In the genomic region with DNA sequence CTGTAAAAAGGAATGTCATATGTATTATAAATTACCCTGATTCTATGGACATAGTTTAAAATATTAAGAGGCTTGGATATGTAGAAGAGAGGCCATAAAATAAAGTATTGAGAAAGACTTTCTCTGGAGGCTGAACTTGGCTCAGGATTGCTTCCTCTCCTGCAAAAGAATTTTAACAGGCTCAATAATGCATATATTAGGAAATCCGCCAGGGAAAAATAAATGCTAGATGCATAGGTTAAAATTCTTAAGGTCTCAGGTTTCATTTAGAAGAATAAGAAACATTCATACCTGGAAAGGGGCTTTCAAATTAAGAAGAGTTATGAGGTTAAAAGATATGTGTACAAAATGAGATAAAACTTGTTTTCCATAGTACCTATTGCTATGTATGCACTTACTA, we compare ENCODE assay signal across 28 cellular contexts.
"Had no signal": no experiment of that assay in that cellular context is flagged by ENCODE, and none has a peak within 500 bp of the region (broad histone marks: within the 10 kb centered on the region; RNA-seq: fewer than 3 reads in every experiment).

No MANE protein-coding gene starts in this region.

- H3K9me3 Mint-ChIP-seq: stimulated activated effector memory CD8-positive, alpha-beta T cell treated with anti-CD3 and anti-CD28 coated beads, Interleukin-12 subunit alpha, Interleukin-12 subunit beta, amount 100 ng/mL, for 72 hours; stimulated activated memory B cell treated with anti-CD40 and anti-IgM and Interleukin-4, amounts not matched to agents 10 μg/mL and 1 μg/mL and 100 μg/mL, for 72 hours; stimulated activated naive B cell treated with anti-CD40 and anti-IgM and Interleukin-4, amounts not matched to agents 10 μg/mL and 1 μg/mL and 100 μg/mL, for 72 hours; stimulated activated naive CD8-positive, alpha-beta T cell treated with anti-CD3 and anti-CD28 coated beads, Interleukin-15, amount 100 ng/mL, for 72 hours; type B pancreatic cell had no signal

- H3K27me3 ChIP-seq: stomach, suprapubic skin, testis, thyroid gland, tibial artery, tibial nerve, transverse colon, upper lobe of left lung, upper lobe of right lung, uterus, vagina had no signal

- H3K36me3 Mint-ChIP-seq: stimulated activated effector memory CD8-positive, alpha-beta T cell treated with anti-CD3 and anti-CD28 coated beads, Interleukin-12 subunit alpha, Interleukin-12 subunit beta, amount 100 ng/mL, for 72 hours; stimulated activated memory B cell treated with anti-CD40 and anti-IgM and Interleukin-4, amounts not matched to agents 10 μg/mL and 1 μg/mL and 100 μg/mL, for 72 hours; stimulated activated naive B cell treated with anti-CD40 and anti-IgM and Interleukin-4, amounts not matched to agents 10 μg/mL and 1 μg/mL and 100 μg/mL, for 72 hours; type B pancreatic cell had no signal

- H3K27ac ChIP-seq: stomach, suprapubic skin, testis, thoracic aorta, thyroid gland, tibial artery, tibial nerve, transverse colon, upper lobe of left lung, upper lobe of right lung, uterus, vagina had no signal

- H3K9me3 ChIP-seq: stomach, suprapubic skin, testis, thoracic aorta, thyroid gland, tibial artery, tibial nerve, transverse colon, upper lobe of left lung, upper lobe of right lung, uterus, vagina had no signal

- DNase-seq: stimulated activated CD4-positive, alpha-beta T cell treated with anti-CD3 and anti-CD28 coated beads, Interleukin-2, amount 100 ng/mL, for 48 hours; stimulated activated CD4-positive, alpha-beta T cell treated with anti-CD3 and anti-CD28 coated beads, Interleukin-4, amount 100 ng/mL, for 1 hour; stimulated activated CD4-positive, alpha-beta T cell treated with anti-CD3 and anti-CD28 coated beads, Interleukin-4, amount 100 ng/mL, for 24 hours; stimulated activated CD4-positive, alpha-beta T cell treated with anti-CD3 and anti-CD28 coated beads, Interleukin-4, amount 100 ng/mL, for 4 hours; stimulated activated CD8-positive, alpha-beta memory T cell treated with anti-CD3 and anti-CD28 coated beads, Interleukin-4, amount 100 ng/mL, for 48 hours; stimulated activated naive B cell treated with anti-CD40 and anti-IgM and Interleukin-4, amounts not matched to agents 10 μg/mL and 1 μg/mL and 100 μg/mL, for 72 hours; stimulated activated naive CD4-positive, alpha-beta T cell; stimulated activated naive CD4-positive, alpha-beta T cell treated with Interleukin-2 at 50 U/mL for 16 hours; stimulated activated naive CD8-positive, alpha-beta T cell treated with anti-CD3 and anti-CD28 coated beads, Interleukin-15, amount 100 ng/mL, for 72 hours; stimulated activated naive CD8-positive, alpha-beta T cell treated with anti-CD3 and anti-CD28 coated beads, Interleukin-15, Interleukin-2, amounts not matched to agents 100 U/mL and 50 U/mL, for 24 hours; stomach; substantia nigra; testis; thyroid gland; tibial artery; transverse colon; trophoblast cell; upper lobe of left lung; upper lobe of right lung; uterus had no signal

- ATAC-seq: stimulated activated effector memory CD8-positive, alpha-beta T cell treated with anti-CD3 and anti-CD28 coated beads, Interleukin-12 subunit alpha, Interleukin-12 subunit beta, amount 100 ng/mL, for 72 hours; stimulated activated memory B cell treated with anti-CD40 and anti-IgM and Interleukin-4, amounts not matched to agents 10 μg/mL and 1 μg/mL and 100 μg/mL, for 72 hours; stimulated activated naive B cell treated with anti-CD40 and anti-IgM and Interleukin-4, amounts not matched to agents 10 μg/mL and 1 μg/mL and 100 μg/mL, for 72 hours; stimulated activated naive CD8-positive, alpha-beta T cell treated with anti-CD3 and anti-CD28 coated beads, Interleukin-15, amount 100 ng/mL, for 72 hours; stimulated activated naive CD8-positive, alpha-beta T cell treated with anti-CD3 and anti-CD28 coated beads, Interleukin-15, Interleukin-2, amounts not matched to agents 100 U/mL and 50 U/mL, for 24 hours; upper lobe of right lung had no signal

- H3K36me3 ChIP-seq: stomach, suprapubic skin, thoracic aorta, thyroid gland, tibial artery, tibial nerve, transverse colon, upper lobe of left lung, upper lobe of right lung, uterus, vagina had no signal

- H3K4me1 Mint-ChIP-seq: stimulated activated effector memory CD8-positive, alpha-beta T cell treated with anti-CD3 and anti-CD28 coated beads, Interleukin-12 subunit alpha, Interleukin-12 subunit beta, amount 100 ng/mL, for 72 hours; stimulated activated memory B cell treated with anti-CD40 and anti-IgM and Interleukin-4, amounts not matched to agents 10 μg/mL and 1 μg/mL and 100 μg/mL, for 72 hours; stimulated activated naive B cell treated with anti-CD40 and anti-IgM and Interleukin-4, amounts not matched to agents 10 μg/mL and 1 μg/mL and 100 μg/mL, for 72 hours; stimulated activated naive CD8-positive, alpha-beta T cell treated with anti-CD3 and anti-CD28 coated beads, Interleukin-15, amount 100 ng/mL, for 72 hours had no signal

- H3K27me3 Mint-ChIP-seq: stimulated activated memory B cell treated with anti-CD40 and anti-IgM and Interleukin-4, amounts not matched to agents 10 μg/mL and 1 μg/mL and 100 μg/mL, for 72 hours; stimulated activated naive B cell treated with anti-CD40 and anti-IgM and Interleukin-4, amounts not matched to agents 10 μg/mL and 1 μg/mL and 100 μg/mL, for 72 hours; stimulated activated naive CD8-positive, alpha-beta T cell treated with anti-CD3 and anti-CD28 coated beads, Interleukin-15, amount 100 ng/mL, for 72 hours; stimulated activated naive CD8-positive, alpha-beta T cell treated with anti-CD3 and anti-CD28 coated beads, Interleukin-15, Interleukin-2, amounts not matched to agents 100 ng/mL and 50 ng/mL, for 24 hours; type B pancreatic cell had no signal

- H3K27ac Mint-ChIP-seq: stimulated activated effector memory CD8-positive, alpha-beta T cell treated with anti-CD3 and anti-CD28 coated beads, Interleukin-12 subunit alpha, Interleukin-12 subunit beta, amount 100 ng/mL, for 72 hours; stimulated activated memory B cell treated with anti-CD40 and anti-IgM and Interleukin-4, amounts not matched to agents 10 μg/mL and 1 μg/mL and 100 μg/mL, for 72 hours; stimulated activated naive B cell treated with anti-CD40 and anti-IgM and Interleukin-4, amounts not matched to agents 10 μg/mL and 1 μg/mL and 100 μg/mL, for 72 hours; stimulated activated naive CD8-positive, alpha-beta T cell treated with anti-CD3 and anti-CD28 coated beads, Interleukin-15, amount 100 ng/mL, for 72 hours; stimulated activated naive CD8-positive, alpha-beta T cell treated with anti-CD3 and anti-CD28 coated beads, Interleukin-15, Interleukin-2, amounts not matched to agents 100 ng/mL and 50 ng/mL, for 24 hours; type B pancreatic cell had no signal

- H3K4me3 ChIP-seq: stomach, suprapubic skin, testis, thoracic aorta, thyroid gland, tibial artery, tibial nerve, transverse colon, upper lobe of left lung, upper lobe of right lung, uterus, vagina had no signal

- H3K4me3 Mint-ChIP-seq: stimulated activated effector memory CD8-positive, alpha-beta T cell treated with anti-CD3 and anti-CD28 coated beads, Interleukin-12 subunit alpha, Interleukin-12 subunit beta, amount 100 ng/mL, for 72 hours; stimulated activated memory B cell treated with anti-CD40 and anti-IgM and Interleukin-4, amounts not matched to agents 10 μg/mL and 1 μg/mL and 100 μg/mL, for 72 hours; stimulated activated naive B cell treated with anti-CD40 and anti-IgM and Interleukin-4, amounts not matched to agents 10 μg/mL and 1 μg/mL and 100 μg/mL, for 72 hours; stimulated activated naive CD8-positive, alpha-beta T cell treated with anti-CD3 and anti-CD28 coated beads, Interleukin-15, amount 100 ng/mL, for 72 hours; stimulated activated naive CD8-positive, alpha-beta T cell treated with anti-CD3 and anti-CD28 coated beads, Interleukin-15, Interleukin-2, amounts not matched to agents 100 ng/mL and 50 ng/mL, for 24 hours; type B pancreatic cell had no signal

- H3K4me1 ChIP-seq: stomach, suprapubic skin, testis, tibial artery, tibial nerve, transverse colon, upper lobe of left lung, upper lobe of right lung, uterus, vagina had no signal
